Comparison of ENCODE assay signal across 11 cellular contexts in genomic region chr16:79768594-79768993, GRCh38.
A peak's percentile ranks its signal among the peaks of the same experiment; 100 is the strongest.
DNase-seq lines count a peak whose midpoint lies in the region; ATAC-seq and TF ChIP-seq lines count a peak whose summit lies in the region.
"Had no signal": no experiment of that assay in that cellular context is flagged by ENCODE, and none has a peak within 500 bp of the region (broad histone marks: within the 10 kb centered on the region; RNA-seq: fewer than 3 reads in every experiment).

No MANE protein-coding gene starts in this region.

- peaks cover 4 to 42% (median 6%) of the 10 kb centered on the region in 3 donors for H3K4me1 ChIP-seq in gastroesophageal sphincter

- TF ChIP-seq CTCF in gastroesophageal sphincter (IDR thresholded peaks at IDR 0.05) = no peak

- peak overlapping the region; percentile 40 to 53 for H3K4me3 ChIP-seq in gastroesophageal sphincter

- H3K27me3 ChIP-seq in gastroesophageal sphincter = no peaks in the 10 kb centered on the region

- no peak for TF ChIP-seq POLR2A in gastroesophageal sphincter (IDR thresholded peaks at IDR 0.05)

- WGBS in gastroesophageal sphincter (ENCODE audit: low coverage in 1 of 2), 2 donors = 20 to 23% methylated on average over 1 to 2 of the region's 3 CpGs

- no peak for TF ChIP-seq EP300 in gastroesophageal sphincter (IDR thresholded peaks at IDR 0.05)

- peak; percentile 12 for DNase-seq in AG20443 (ENCODE audit: low spot score)
- peak; percentile 49 for DNase-seq in RPMI8226
- peak in 8 of 10 donors; percentile 24 to 86 (median 30) for DNase-seq in posterior cingulate gyrus
- DNase-seq in NCI-H146 treated with DMSO at 0.1 percent for 48 hours (lab: John Stamatoyannopoulos, UW; ENCODE audit: unreplicated experiment) = no peak
- DNase-seq in activated CD4-positive, CD25-positive, alpha-beta regulatory T cell treated with anti-CD3 and anti-CD28 coated beads, Interleukin-2, amount 50 U/mL, for 72 hours = no peak
- no peak for DNase-seq in occipital lobe (lab: John Stamatoyannopoulos, UW)
- DNase-seq: activated CD4-positive, alpha-beta T cell treated with anti-CD3 and anti-CD28 coated beads for 36 hours; cortex of kidney; DND-41 had no signal

- intact Hi-C loops in posterior cingulate gyrus (cut with DNase I) = loop anchor here (5.0 to 10.0 kb wide), 2 partner anchors 161 to 316 kb away; no protein-coding TSS in a partner anchor

- H3K27ac ChIP-seq in gastroesophageal sphincter = peak overlapping the region; percentile 74 to 86 (median 82)

- no peak for ATAC-seq in gastroesophageal sphincter
- ATAC-seq in HG03442 (IDR thresholded peaks at IDR 0.05; ENCODE audit: unreplicated experiment) = no peak
- ATAC-seq: activated CD4-positive, alpha-beta T cell treated with anti-CD3 and anti-CD28 coated beads for 36 hours had no signal

- no peaks in the 10 kb centered on the region for H3K9me3 ChIP-seq in gastroesophageal sphincter

- no peaks in the 10 kb centered on the region for H3K36me3 ChIP-seq in gastroesophageal sphincter

Comparison
In these comparisons a context has a peak if more than half of its experiments do, and no peak if none do; other contexts are left out.
1. DNase-seq: peak in AG20443 (single experiment), RPMI8226 (single experiment) and posterior cingulate gyrus (8 of 10); none in NCI-H146 treated with DMSO at 0.1 percent for 48 hours (single experiment), activated CD4-positive, CD25-positive, alpha-beta regulatory T cell treated with anti-CD3 and anti-CD28 coated beads, Interleukin-2, amount 50 U/mL, for 72 hours (single experiment) and occipital lobe (single experiment).